Comparison of ENCODE assay signal across 9 cellular contexts in genomic region chr16:90019543-90020259, GRCh38. TPM values are rescaled to one million over a fixed set of nuclear protein-coding genes. Genes with fewer than 3 reads are reported as not detected.
A peak's percentile ranks its signal among the peaks of the same experiment; 100 is the strongest.
DNase-seq lines count a peak whose midpoint lies in the region; ATAC-seq, FAIRE-seq and TF ChIP-seq lines count a peak whose summit lies in the region.
"Had no signal": no experiment of that assay in that cellular context is flagged by ENCODE, and none has a peak within 500 bp of the region (broad histone marks: within the 10 kb centered on the region; RNA-seq: fewer than 3 reads in every experiment).

No MANE protein-coding gene starts in this region.

- H3K27me3 ChIP-seq in CD8-positive, alpha-beta memory T cell (ENCODE audit: insufficient read depth, low read length, poor library complexity, severe bottlenecking): peaks cover 3% of the 10 kb centered on the region
- peaks cover 5 to 7% of the 10 kb centered on the region in 2 experiments; a peak in 3 of 4 replicates for H3K27me3 ChIP-seq in GM12878 (replicated peaks in 1 of 2; ENCODE audit: control insufficient read depth in 2 of 2, insufficient read depth in 2 of 2, low read length in 1 of 2)

- peak overlapping the region in 1 of 8 donors; percentile 54 for H3K27ac Mint-ChIP-seq in CD8-positive, alpha-beta memory T cell

- peak; percentile 17 to 63 (median 39) for DNase-seq in CD8-positive, alpha-beta memory T cell
- no peak for DNase-seq in SK-N-MC (ENCODE audit: low read depth, low spot score)
- DNase-seq in GM12878 (ENCODE audit: low read depth, low spot score): no peak
- peak; percentile 83 for DNase-seq in iPS-NIHi7 (ENCODE audit: extremely low spot score)
- peak; percentile 20 for DNase-seq in stimulated activated CD4-positive, alpha-beta T cell treated with anti-CD3 and anti-CD28 coated beads, Interleukin-1b, Interleukin-23, amount 100 ng/mL, for 48 hours

- no peaks in the 10 kb centered on the region for H3K9me3 ChIP-seq in CD8-positive, alpha-beta memory T cell (ENCODE audit: low read length)
- no peaks in the 10 kb centered on the region for H3K9me3 ChIP-seq in SK-N-MC (ENCODE audit: low read depth, low read length)
- H3K9me3 ChIP-seq in GM12878 (replicated peaks; ENCODE audit: control insufficient read depth, insufficient read depth, low read length): no peaks in the 10 kb centered on the region

- H3K9me3 Mint-ChIP-seq in CD8-positive, alpha-beta memory T cell: no peaks in the 10 kb centered on the region

- 0 out of 2 replicates have a peak overlapping the region, but pooled peaks have one; percentile 7 for H3K4me2 ChIP-seq in GM12878 (ENCODE audit: control insufficient read depth, insufficient read depth)

- H3K4me3 Mint-ChIP-seq in CD8-positive, alpha-beta memory T cell: peak overlapping the region; percentile 68 to 86 (median 78)

- H2AFZ ChIP-seq in GM12878 (ENCODE audit: control insufficient read depth, low read depth, low read length): no peak overlapping the region

- no peak for TF ChIP-seq EP300 in GM12878 (IDR thresholded peaks at IDR 0.05; ENCODE audit: borderline replicate concordance in 1 of 2, control insufficient read depth in 1 of 2, low read depth in 2 of 2, low read length in 2 of 2)

- H3K27ac ChIP-seq in CD8-positive, alpha-beta memory T cell (ENCODE audit: low read depth, low read length): no peak overlapping the region
- H3K27ac ChIP-seq in SK-N-MC (peak overlapping the region; percentile 75; the same call in 1 of the 2 replicates), GM12878 (ENCODE audit: control insufficient read depth, insufficient read depth) (no peak overlapping the region)

- H3K4me1 ChIP-seq in CD8-positive, alpha-beta memory T cell (ENCODE audit: insufficient read depth, low read length): peaks cover 15% of the 10 kb centered on the region
- H3K4me1 ChIP-seq in GM12878 (ENCODE audit: control insufficient read depth, insufficient read depth, low read length): no peaks in the 10 kb centered on the region

- TF ChIP-seq CTCF in GM12878 (IDR thresholded peaks at IDR 0.05 in 2 of 3, conservative IDR thresholded peaks at IDR 0.05 in 1 of 3; ENCODE audit: control insufficient read depth in 2 of 3, extremely low read depth in 1 of 3, insufficient read depth in 1 of 3, low read depth in 3 of 3, low read length in 3 of 3): peak; percentile 11 to 33 (median 28); a peak in 5 of 6 replicates

- intact Hi-C loops in GM12878 (cut with micrococcal nuclease; ENCODE audit: unreplicated experiment): no loop called here

- no peaks in the 10 kb centered on the region for H3K79me2 ChIP-seq in GM12878 (ENCODE audit: control insufficient read depth, insufficient read depth, low read length)

- peak overlapping the region; percentile 60 for H3K9ac ChIP-seq in SK-N-MC (ENCODE audit: insufficient read length)
- H3K9ac ChIP-seq in GM12878 (ENCODE audit: control insufficient read depth, insufficient read depth, low read length): no peak overlapping the region

- TF ChIP-seq RAD21 in GM12878 (IDR thresholded peaks at IDR 0.05; ENCODE audit: insufficient read depth, low read depth, low read length): 0 out of 2 replicates have a peak, but pooled peaks have one; percentile 20

- no peaks in the 10 kb centered on the region for H3K36me3 Mint-ChIP-seq in CD8-positive, alpha-beta memory T cell

- WGBS in GM12878 (ENCODE audit: insufficient coverage, insufficient replicate concordance, low lambda C conversion rate, missing lambda C conversion rate): 5% methylated on average over 29 of the region's 57 CpGs

- peak; percentile 38 for ATAC-seq in HG03342 (IDR thresholded peaks at IDR 0.05; ENCODE audit: unreplicated experiment)
- ATAC-seq in GM12878: peak; percentile 66
- no peak for ATAC-seq in GM19455 (IDR thresholded peaks at IDR 0.05; ENCODE audit: unreplicated experiment)
- ATAC-seq in HG03039 (IDR thresholded peaks at IDR 0.05; ENCODE audit: unreplicated experiment): no peak

- RAD21 ChIA-PET in GM12878 (lab: Charles Lee; ENCODE audit: unreplicated experiment): interaction anchor here (0.6 to 1.3 kb wide), 4 partner anchors 12 to 110 kb away, joined by 3 to 4 read pairs (median 3); no protein-coding TSS in a partner anchor

- SMC1A ChIA-PET in GM12878 (lab: Charles Lee; ENCODE audit: uncharacterized antibody, unreplicated experiment): interaction anchor here (0.8 to 1.1 kb wide), 2 partner anchors 38 to 102 kb away, joined by 3 read pairs; no protein-coding TSS in a partner anchor

- in situ Hi-C loops in GM12878 (cut with MboI): no loop called here

- no peak overlapping the region for H3K4me3 ChIP-seq in CD8-positive, alpha-beta memory T cell (ENCODE audit: low read length)
- H3K4me3 ChIP-seq in SK-N-MC: peak overlapping the region; percentile 81
- H3K4me3 ChIP-seq in GM12878: no peak overlapping the region; the same call in 1 of the 2 replicates

- no peaks in the 10 kb centered on the region for H4K20me1 ChIP-seq in GM12878 (ENCODE audit: control insufficient read depth, insufficient read depth)

- POLR2A ChIA-PET in CD8-positive, alpha-beta memory T cell (lab: Charles Lee): interaction anchor here (0.7 kb wide), 1 partner anchor 180 kb away, joined by 5 read pairs; no protein-coding TSS in a partner anchor
- POLR2A ChIA-PET in GM12878 (lab: Charles Lee): interaction anchor here (1.2 kb wide), 1 partner anchor 47 kb away, joined by 3 read pairs; no protein-coding TSS in a partner anchor

- no peak for FAIRE-seq in GM12878 (lab: Jason Lieb, UNC)

- peaks cover 9 to 12% of the 10 kb centered on the region in 2 donors for H3K27me3 Mint-ChIP-seq in CD8-positive, alpha-beta memory T cell

- CTCF ChIA-PET in CD8-positive, alpha-beta memory T cell (lab: Charles Lee): interaction anchor here (0.6 to 1.5 kb wide), 3 partner anchors 10 to 779 kb away, joined by 3 read pairs; no protein-coding TSS in a partner anchor
- CTCF ChIA-PET in GM12878 (lab: Yijun Ruan, JAX): interaction anchor here (0.6 to 1.8 kb wide), 11 partner anchors 9 to 314 kb away, joined by 3 to 6 read pairs (median 5); partner anchors contain the start of genes MC1R and TCF25

- no peaks in the 10 kb centered on the region for H3K36me3 ChIP-seq in CD8-positive, alpha-beta memory T cell (ENCODE audit: insufficient read depth, low read length)
- no peaks in the 10 kb centered on the region for H3K36me3 ChIP-seq in SK-N-MC (ENCODE audit: insufficient read depth, low read length)
- H3K36me3 ChIP-seq in GM12878 (ENCODE audit: control insufficient read depth in 2 of 2, insufficient read depth in 2 of 2, low read length in 1 of 2): no peaks in the 10 kb centered on the region

- H3K4me1 Mint-ChIP-seq in CD8-positive, alpha-beta memory T cell: peaks cover 15 to 27% (median 18%) of the 10 kb centered on the region in 3 donors

- BruUV-seq in GM12878 (replicated peaks; lab: Mats Ljungman, UMichigan): no TSS peak

- TF ChIP-seq POLR2A in GM12878 (IDR thresholded peaks at IDR 0.05; ENCODE audit: low read depth, low read length): no peak

TF ChIP-seq in GM12878, 131 proteins besides CTCF, POLR2A, EP300 and RAD21 (continues in another document):
- TF ChIP-seq TCF12 (IDR thresholded peaks at IDR 0.05; ENCODE audit: low read depth, low read length): no peak
- 0 out of 2 replicates have a peak, but pooled peaks have one; percentile 25 for TF ChIP-seq IKZF1 (conservative IDR thresholded peaks at IDR 0.05)
- no peak for TF ChIP-seq SMAD1 (IDR thresholded peaks at IDR 0.05; ENCODE audit: low read depth, partially characterized antibody)

RNA-seq across cellular contexts. Expression of gene DBNDD1, which starts 0.4 kb away (rescaled TPM):
- under 1 TPM; 0.13 to 0.18 TPM for total RNA-seq in CD8-positive, alpha-beta memory T cell
- polyA plus RNA-seq in CD8-positive, alpha-beta memory T cell: 0.94 TPM
- 3.7 and 4.0 TPM in 2 replicates for total RNA-seq in GM12878 (2013; cell fraction: nucleolus; rRNA removed)
- 0.45 and 0.54 TPM in 2 replicates for total RNA-seq in GM12878 (2014; rRNA removed)
- total RNA-seq in GM12878 (2014; rRNA removed; fragmentation: Illumina TruSeq; extraction: Trizol): 0.63 and 0.92 TPM in 2 replicates
- 1.3 and 1.5 TPM in 2 replicates for total RNA-seq in GM12878 (2021)
- polyA plus RNA-seq in GM12878 (2011; ENCODE audit: low read depth): 2.5 TPM
- polyA plus RNA-seq in GM12878 (2011; rRNA removed): 2.8 and 4.6 TPM in 2 replicates
- polyA plus RNA-seq in GM12878 (2011; cell fraction: cytosol; rRNA removed): 9.2 and 9.6 TPM in 2 replicates
- polyA plus RNA-seq in GM12878 (2011; cell fraction: nucleus; rRNA removed): 5.9 and 10.9 TPM in 2 replicates
- polyA plus RNA-seq in GM12878 (2012): 2.4 and 3.7 TPM in 2 replicates
- polyA plus RNA-seq in GM12878 (2014; fragmentation: Illumina TruSeq; extraction: Trizol): 0.70 and 0.91 TPM in 2 replicates
- under 1 TPM; 0.06 to 0.09 TPM for polyA plus RNA-seq in GM12878 (2014; fragmentation: Nextera tagmentation; extraction: Ambion mirVana)
- polyA plus RNA-seq in GM12878 (2014; rRNA removed): 1.4 and 2.4 TPM in 2 replicates
- under 1 TPM; 0.28 to 0.48 TPM for polyA plus RNA-seq in GM12878 (2016; fragmentation: Nextera tagmentation; extraction: Ambion mirVana)
- 2.0 and 7.6 TPM in 2 replicates for polyA minus RNA-seq in GM12878 (2011; rRNA and poly(A)+ RNA removed)
- polyA minus RNA-seq in GM12878 (2011; cell fraction: cytosol; rRNA and poly(A)+ RNA removed): 2.8 TPM in 2 replicates
- 2.4 and 2.6 TPM in 2 replicates for polyA minus RNA-seq in GM12878 (2011; cell fraction: nucleus; rRNA and poly(A)+ RNA removed)

RNA-seq across cellular contexts. Expression of gene PRDM7, which starts 57.4 kb away (rescaled TPM):
- total RNA-seq in CD8-positive, alpha-beta memory T cell: not detected
- not detected for polyA plus RNA-seq in CD8-positive, alpha-beta memory T cell
- not detected in 2 replicates for total RNA-seq in GM12878 (2013; cell fraction: nucleolus; rRNA removed)
- total RNA-seq in GM12878 (2014; rRNA removed) (not detected in 2 replicates), GM12878 (2014; rRNA removed; fragmentation: Illumina TruSeq; extraction: Trizol) (not detected in 2 replicates), GM12878 (2021) (not detected in 2 replicates)
- polyA plus RNA-seq in GM12878 (2011; ENCODE audit: low read depth): not detected
- polyA plus RNA-seq in GM12878 (2011; rRNA removed) (not detected in 2 replicates), GM12878 (2014; fragmentation: Illumina TruSeq; extraction: Trizol) (not detected in 2 replicates), GM12878 (2014; fragmentation: Nextera tagmentation; extraction: Ambion mirVana) (not detected), GM12878 (2014; rRNA removed) (not detected in 2 replicates), GM12878 (2016; fragmentation: Nextera tagmentation; extraction: Ambion mirVana) (not detected)
- not detected in 2 replicates for polyA plus RNA-seq in GM12878 (2011; cell fraction: cytosol; rRNA removed)
- polyA plus RNA-seq in GM12878 (2011; cell fraction: nucleus; rRNA removed): not detected in 2 replicates
- not detected in 2 replicates for polyA plus RNA-seq in GM12878 (2012)
- not detected in 2 replicates for polyA minus RNA-seq in GM12878 (2011; rRNA and poly(A)+ RNA removed)
- polyA minus RNA-seq in GM12878 (2011; cell fraction: cytosol; rRNA and poly(A)+ RNA removed): not detected in 2 replicates
- not detected in 2 replicates for polyA minus RNA-seq in GM12878 (2011; cell fraction: nucleus; rRNA and poly(A)+ RNA removed)
- total RNA-seq: T-helper 1 cell treated with Interleukin-12 subunit alpha and Interleukin-12 subunit beta and Interleukin-4 antibody, amounts not matched to agents 30 ng/mL and 1 ng/mL, for 36 hours had no signal

Comparison
In these comparisons a context has a peak if more than half of its experiments do, and no peak if none do; other contexts are left out.
1. DNase-seq: peak in CD8-positive, alpha-beta memory T cell (5 of 5), iPS-NIHi7 (single experiment) and stimulated activated CD4-positive, alpha-beta T cell treated with anti-CD3 and anti-CD28 coated beads, Interleukin-1b, Interleukin-23, amount 100 ng/mL, for 48 hours (single experiment); none in SK-N-MC (single experiment) and GM12878 (single experiment).
2. ATAC-seq: peak in HG03342 (single experiment) and GM12878 (single experiment); none in GM19455 (single experiment) and HG03039 (single experiment).